ENCODE assay signal across 20 cellular contexts in genomic region chr10:24251547-24251946, GRCh38. TPM values are rescaled to one million over a fixed set of nuclear protein-coding genes. Genes with fewer than 3 reads are reported as not detected.
DNase-seq lines count a peak whose midpoint lies in the region; ATAC-seq and TF ChIP-seq lines count a peak whose summit lies in the region.
"Had no signal": no experiment of that assay in that cellular context is flagged by ENCODE, and none has a peak within 500 bp of the region (broad histone marks: within the 10 kb centered on the region; RNA-seq: fewer than 3 reads in every experiment).

No MANE protein-coding gene starts in this region.

- H3K4me1 ChIP-seq in ectodermal cell (ENCODE audit: control insufficient read depth, insufficient read depth, low read length) (peaks cover 16% of the 10 kb centered on the region), left lung (peaks cover 0 to 8% of the 10 kb centered on the region in 2 donors), stomach (peaks cover 11 to 37% (median 17%) of the 10 kb centered on the region in 4 donors)

- H3K9me3 ChIP-seq in ectodermal cell (ENCODE audit: control insufficient read depth, low read length): no peaks in the 10 kb centered on the region
- no peaks in the 10 kb centered on the region for H3K9me3 ChIP-seq in left lung
- H3K9me3 ChIP-seq in stomach: no peaks in the 10 kb centered on the region

- no peaks in the 10 kb centered on the region for H3K27me3 ChIP-seq in ectodermal cell (ENCODE audit: control insufficient read depth, insufficient read depth, low read length, poor library complexity, severe bottlenecking)
- no peaks in the 10 kb centered on the region for H3K27me3 ChIP-seq in left lung
- no peaks in the 10 kb centered on the region for H3K27me3 ChIP-seq in stomach

- TF ChIP-seq CTCF in left lung (IDR thresholded peaks at IDR 0.05) (no peak), stomach (IDR thresholded peaks at IDR 0.05) (no peak)

- WGBS in ectodermal cell, 2 experiments: 64 to 92% methylated on average over 1 to 2 of the region's 2 CpGs
- 27 to 47% (median 39%) methylated on average over 2 of the region's 2 CpGs for WGBS in stomach, 5 donors

- no peak for TF ChIP-seq EP300 in stomach (IDR thresholded peaks at IDR 0.05)

- intact Hi-C loops in left lung (cut with DNase I): no loop called here
- intact Hi-C loops in stomach (cut with DNase I; ENCODE audit: low total_unique reads): no loop called here

- peak; percentile 72 for ATAC-seq in left lung
- ATAC-seq in GM18511 (IDR thresholded peaks at IDR 0.05; ENCODE audit: unreplicated experiment): no peak
- ATAC-seq: activated naive CD8-positive, alpha-beta T cell treated with anti-CD3 and anti-CD28 coated beads, Interleukin-2, amount 50 U/mL, for 24 hours; HCT116; sciatic nerve; stimulated activated naive CD8-positive, alpha-beta T cell treated with anti-CD3 and anti-CD28 coated beads, Interleukin-15, Interleukin-2, amounts not matched to agents 100 U/mL and 50 U/mL, for 24 hours had no signal

- H3K4me3 ChIP-seq in ectodermal cell (ENCODE audit: insufficient read depth, low read depth, low read length) (no peak overlapping the region), left lung (no peak overlapping the region), stomach (no peak overlapping the region)
- H3K4me3 ChIP-seq: SK-N-MC had no signal

- H3K36me3 ChIP-seq in ectodermal cell (ENCODE audit: control insufficient read depth, insufficient read depth, low read length) (no peaks in the 10 kb centered on the region), left lung (no peaks in the 10 kb centered on the region), stomach (no peaks in the 10 kb centered on the region)

- TF ChIP-seq POLR2A in stomach (IDR thresholded peaks at IDR 0.05): no peak

- H3K27ac ChIP-seq in ectodermal cell (ENCODE audit: insufficient read depth, low read depth, low read length, poor library complexity, severe bottlenecking): peak overlapping the region; percentile 20
- H3K27ac ChIP-seq in left lung: no peak overlapping the region
- peak overlapping the region in 4 of 5 donors; percentile 55 to 80 (median 68) for H3K27ac ChIP-seq in stomach
- H3K27ac ChIP-seq: SK-N-MC had no signal

- DNase-seq in HT-29 (ENCODE audit: low spot score) (peak; percentile 41), left lung (no peak), stomach (no peak), HuH-7.5 (ENCODE audit: low spot score) (no peak), middle frontal gyrus (ENCODE audit: extremely low spot score, low spot score) (no peak)
- DNase-seq: activated naive CD8-positive, alpha-beta T cell treated with anti-CD3 and anti-CD28 coated beads, Interleukin-2, amount 50 U/mL, for 24 hours; EL; head of caudate nucleus; KG1; kidney glomerular epithelial cell; NCI-H2081 treated with DMSO at 0.1 percent for 48 hours; NCI-H69; OCI-M1; stimulated activated naive CD8-positive, alpha-beta T cell treated with anti-CD3 and anti-CD28 coated beads, Interleukin-15, Interleukin-2, amounts not matched to agents 100 U/mL and 50 U/mL, for 24 hours; T1000 had no signal

RNA-seq across cellular contexts. Expression of gene KIAA1217, which starts 42.6 kb away (rescaled TPM):
- total RNA-seq in HT-29 (2014; rRNA removed; shearing (Covaris generic)): 9.4 and 9.6 TPM in 2 replicates
- polyA plus RNA-seq in ectodermal cell (2013, experiment 1 of 4): 23.5 TPM
- polyA plus RNA-seq in ectodermal cell (2013, experiment 2 of 4): 27.0 TPM
- polyA plus RNA-seq in ectodermal cell (2013, experiment 3 of 4): 14.7 TPM
- polyA plus RNA-seq in ectodermal cell (2013, experiment 4 of 4): 17.3 TPM
- 10 to 100 TPM; 28.3 to 33.6 TPM for total RNA-seq in left lung
- total RNA-seq in stomach: 100 to 1,000 TPM in 1 of 5 donors, 10 to 100 TPM in 4; 17.7 to 112 (median 31.8) TPM
- 10 to 100 TPM in 1 of 3 donors, 1 to 10 TPM in 2; 6.2 to 13.4 (median 8.6) TPM for polyA plus RNA-seq in stomach

Comparison
In these comparisons a context has a peak if more than half of its experiments do, and no peak if none do; other contexts are left out.
1. H3K27ac ChIP-seq: peak in ectodermal cell (single experiment) and stomach (4 of 5); none in left lung (0 of 2).